ENCODE assay signal across 11 cellular contexts in the genomic region with DNA sequence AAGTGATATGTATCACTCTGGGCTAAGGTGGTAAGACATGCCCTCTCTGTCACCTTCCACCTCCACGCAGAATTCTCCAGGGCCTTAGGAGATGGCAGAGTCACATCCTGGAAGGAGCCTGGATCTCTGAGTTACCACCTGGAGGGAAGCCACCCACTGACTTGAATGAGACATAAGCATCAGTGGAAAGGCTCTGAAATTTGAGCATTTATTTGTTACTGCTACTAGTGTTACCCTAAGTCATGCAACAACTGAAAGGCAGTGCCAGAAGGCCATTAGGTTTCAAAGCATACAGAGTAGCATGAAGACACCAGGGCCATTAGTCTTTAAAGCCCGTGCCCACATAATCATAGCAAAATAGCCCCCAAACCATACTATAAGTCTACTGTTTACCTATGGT.
"Had no signal": no experiment of that assay in that cellular context is flagged by ENCODE, and none has a peak within 500 bp of the region (broad histone marks: within the 10 kb centered on the region; RNA-seq: fewer than 3 reads in every experiment).

No MANE protein-coding gene starts in this region.

- ATAC-seq: activated CD4-positive, alpha-beta T cell treated with anti-CD3 and anti-CD28 coated beads for 36 hours; foreskin keratinocyte; stimulated activated naive CD8-positive, alpha-beta T cell treated with anti-CD3 and anti-CD28 coated beads, Interleukin-15, Interleukin-2, amounts not matched to agents 100 U/mL and 50 U/mL, for 24 hours had no signal

- H3K4me3 Mint-ChIP-seq: activated CD4-positive, alpha-beta T cell treated with anti-CD3 and anti-CD28 coated beads for 36 hours had no signal

- H3K27ac Mint-ChIP-seq: activated CD4-positive, alpha-beta T cell treated with anti-CD3 and anti-CD28 coated beads for 36 hours had no signal

- H3K27me3 Mint-ChIP-seq: activated CD4-positive, alpha-beta T cell treated with anti-CD3 and anti-CD28 coated beads for 36 hours had no signal

- DNase-seq: activated gamma-delta T cell treated with Interleukin-2 at 50 U/mL for 16 hours; aorta; esophagus squamous epithelium; foreskin keratinocyte; head of caudate nucleus; ovary; stimulated activated CD4-positive, alpha-beta T cell treated with anti-CD3 and anti-CD28 coated beads, Interleukin-12 subunit alpha, Interleukin-12 subunit beta, amount 100 ng/mL, for 4 hours; stimulated activated CD4-positive, alpha-beta T cell treated with anti-CD3 and anti-CD28 coated beads, Interleukin-2, amount 100 ng/mL, for 48 hours; WERI-Rb-1 had no signal
